ENCODE assay signal across 10 cellular contexts in the genomic region with DNA sequence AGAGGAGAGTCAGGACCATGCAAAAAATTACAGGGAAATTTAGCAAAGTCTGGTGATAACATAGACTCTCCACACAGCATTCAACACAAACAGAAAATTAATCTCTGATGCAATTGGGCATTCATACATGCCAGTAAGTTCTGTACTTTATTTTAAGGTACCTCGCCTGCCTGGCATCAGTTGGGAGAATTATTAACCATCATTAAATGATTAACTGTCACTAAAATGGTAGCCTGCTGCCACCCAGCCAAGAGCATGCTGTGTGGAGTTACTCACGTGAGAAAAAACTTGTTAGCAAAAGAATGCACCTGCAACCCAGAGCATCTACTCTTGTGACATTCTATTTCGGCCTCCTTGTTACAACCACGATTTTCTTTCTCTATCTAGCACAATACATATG.
"Had no signal": no experiment of that assay in that cellular context is flagged by ENCODE, and none has a peak within 500 bp of the region (broad histone marks: within the 10 kb centered on the region; RNA-seq: fewer than 3 reads in every experiment).

No MANE protein-coding gene starts in this region.

- FAIRE-seq: HepG2 had no signal

- ATAC-seq: HCT116, HepG2 had no signal

- H3K9me3 Mint-ChIP-seq: HFFc6, IgD-negative memory B cell had no signal

- H3K4me1 ChIP-seq: HAP-1 had no signal

- H3K27ac Mint-ChIP-seq: HFFc6, IgD-negative memory B cell had no signal

- H3K4me3 Mint-ChIP-seq: HFFc6, IgD-negative memory B cell had no signal

- H3K36me3 ChIP-seq: HAP-1 had no signal

- H3K27ac ChIP-seq: GM23248, HL-60 had no signal

- DNase-seq: GM23248, GOT3, H7, HFFc6, KBM-7 had no signal

- H3K9me3 ChIP-seq: HAP-1 had no signal

- H3K4me3 ChIP-seq: GM23248, HAP-1 had no signal

- H3K4me1 Mint-ChIP-seq: IgD-negative memory B cell had no signal

- H3K36me3 Mint-ChIP-seq: IgD-negative memory B cell had no signal
